Comparison of ENCODE assay signal across 1 cellular context in genomic region chr6:144315981-144316865, GRCh38.
TF ChIP-seq lines count a peak whose summit lies in the region.

No MANE protein-coding gene starts in this region.

TF ChIP-seq in endothelial cell of umbilical vein, 7 proteins besides CTCF, POLR2A, EP300 and RAD21:
- no peak for TF ChIP-seq EZH2 (IDR thresholded peaks at IDR 0.05; ENCODE audit: borderline replicate concordance, low read depth, low read length, severe bottlenecking)
- TF ChIP-seq MYC (IDR thresholded peaks at IDR 0.05; ENCODE audit: low read depth, low read length), result no peak
